5 cellular contexts compared by ENCODE assay signal in the genomic region with DNA sequence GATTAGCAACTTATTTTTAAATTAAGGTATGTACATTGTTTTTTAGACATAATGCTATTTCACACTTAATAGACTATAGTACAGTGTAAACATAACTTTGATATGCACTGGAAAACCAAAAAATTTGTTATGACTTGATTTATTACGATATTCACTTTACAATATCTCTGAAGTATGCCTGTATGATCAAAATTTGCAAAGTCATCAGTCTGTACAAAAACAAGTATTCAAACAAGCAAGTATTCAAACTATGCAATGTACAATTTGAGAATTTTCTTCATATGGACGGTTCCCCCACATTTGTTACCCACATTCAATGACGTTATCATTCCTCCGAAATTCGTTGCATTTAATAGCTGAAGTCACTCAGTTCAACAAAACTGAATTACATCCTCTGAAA.
"Had no signal": no experiment of that assay in that cellular context is flagged by ENCODE, and none has a peak within 500 bp of the region (broad histone marks: within the 10 kb centered on the region; RNA-seq: fewer than 3 reads in every experiment).

No MANE protein-coding gene starts in this region.

- H3K9ac ChIP-seq: KMS-11 had no signal

- H3K27ac ChIP-seq: HL-60, KMS-11 had no signal

- FAIRE-seq: HTR-8/SVneo had no signal

- H3K4me2 ChIP-seq: KMS-11 had no signal

- DNase-seq: KBM-7, KG1 had no signal
